Comparison of ENCODE assay signal across 9 cellular contexts in genomic region chr2:112032615-112033457, GRCh38. TPM values are rescaled to one million over a fixed set of nuclear protein-coding genes. Genes with fewer than 3 reads are reported as not detected.
DNase-seq lines count a peak whose midpoint lies in the region; ATAC-seq and TF ChIP-seq lines count a peak whose summit lies in the region.
"Had no signal": no experiment of that assay in that cellular context is flagged by ENCODE, and none has a peak within 500 bp of the region (broad histone marks: within the 10 kb centered on the region; RNA-seq: fewer than 3 reads in every experiment).

No MANE protein-coding gene starts in this region.

- CTCF ChIA-PET in activated CD4-positive, alpha-beta memory T cell treated with anti-CD3 and anti-CD28 coated beads, Interleukin-2, amount 10 ng/mL, durations not matched to agents 7 days and 5 days (lab: Charles Lee) = interaction anchor here (1.2 kb wide), 1 partner anchor 8 kb away, joined by 3 read pairs; no protein-coding TSS in a partner anchor
- CTCF ChIA-PET in CD4-positive, alpha-beta memory T cell (lab: Charles Lee; ENCODE audit: partially characterized antibody) = interaction anchor here (0.5 to 1.1 kb wide), 3 partner anchors 18 to 658 kb away, joined by 3 read pairs; no protein-coding TSS in a partner anchor

- H3K4me3 ChIP-seq in RWPE2 (ENCODE audit: severe bottlenecking) (no peak overlapping the region), retinal pigment epithelial cell (ENCODE audit: low read length) (no peak overlapping the region)
- H3K4me3 ChIP-seq in CD4-positive, alpha-beta memory T cell (ENCODE audit: low read length in 2 of 2) = no peak overlapping the region

- TF ChIP-seq CTCF in GM13976 (IDR thresholded peaks at IDR 0.05; ENCODE audit: borderline replicate concordance, control extremely low read depth, extremely low read depth, insufficient read depth, missing control alignments) = peak; percentile 1
- TF ChIP-seq CTCF in RWPE2 (IDR thresholded peaks at IDR 0.05; ENCODE audit: poor library complexity, severe bottlenecking) = peak; percentile 6
- TF ChIP-seq CTCF in retinal pigment epithelial cell (conservative IDR thresholded peaks at IDR 0.05; ENCODE audit: low read depth, low read length) = peak; percentile 18

- peaks cover 7% of the 10 kb centered on the region for H3K27me3 Mint-ChIP-seq in activated CD4-positive, alpha-beta memory T cell treated with anti-CD3 and anti-CD28 coated beads, Interleukin-2, amount 10 ng/mL, durations not matched to agents 7 days and 5 days
- peaks cover 2 to 3% of the 10 kb centered on the region in 2 donors for H3K27me3 Mint-ChIP-seq in CD4-positive, alpha-beta memory T cell

- no peak overlapping the region for H3K27ac Mint-ChIP-seq in activated CD4-positive, alpha-beta memory T cell treated with anti-CD3 and anti-CD28 coated beads, Interleukin-2, amount 10 ng/mL, durations not matched to agents 7 days and 5 days
- H3K27ac Mint-ChIP-seq in CD4-positive, alpha-beta memory T cell = no peak overlapping the region
- H3K27ac Mint-ChIP-seq: activated naive CD4-positive, alpha-beta T cell treated with anti-CD3 and anti-CD28 coated beads, Interleukin-2, amount 10 ng/mL, durations not matched to agents 7 days and 5 days had no signal

- POLR2A ChIA-PET in activated CD4-positive, alpha-beta memory T cell treated with anti-CD3 and anti-CD28 coated beads, Interleukin-2, amount 10 ng/mL, durations not matched to agents 7 days and 5 days (lab: Charles Lee) = no interaction called here
- POLR2A ChIA-PET in CD4-positive, alpha-beta memory T cell (lab: Charles Lee; ENCODE audit: partially characterized antibody) = no interaction called here

- H3K4me1 Mint-ChIP-seq in activated CD4-positive, alpha-beta memory T cell treated with anti-CD3 and anti-CD28 coated beads, Interleukin-2, amount 10 ng/mL, durations not matched to agents 7 days and 5 days = peaks cover 6% of the 10 kb centered on the region
- H3K4me1 Mint-ChIP-seq in CD4-positive, alpha-beta memory T cell = peaks cover 0 to 5% (median 2%) of the 10 kb centered on the region in 4 donors

- H3K36me3 ChIP-seq in RWPE2 (ENCODE audit: low read depth) = no peaks in the 10 kb centered on the region
- H3K36me3 ChIP-seq in CD4-positive, alpha-beta memory T cell (ENCODE audit: insufficient read depth, low read length) = no peaks in the 10 kb centered on the region

- peak overlapping the region; percentile 39 for H3K27ac ChIP-seq in RWPE2 (ENCODE audit: poor library complexity, severe bottlenecking)
- H3K27ac ChIP-seq in CD4-positive, alpha-beta memory T cell (ENCODE audit: low read depth, low read length) = no peak overlapping the region

- no peak overlapping the region for H3K4me3 Mint-ChIP-seq in activated CD4-positive, alpha-beta memory T cell treated with anti-CD3 and anti-CD28 coated beads, Interleukin-2, amount 10 ng/mL, durations not matched to agents 7 days and 5 days
- no peak overlapping the region for H3K4me3 Mint-ChIP-seq in CD4-positive, alpha-beta memory T cell
- H3K4me3 Mint-ChIP-seq: activated naive CD4-positive, alpha-beta T cell treated with anti-CD3 and anti-CD28 coated beads, Interleukin-2, amount 10 ng/mL, durations not matched to agents 7 days and 5 days had no signal

- no peaks in the 10 kb centered on the region for H3K27me3 ChIP-seq in RWPE2 (ENCODE audit: insufficient read depth, poor library complexity, severe bottlenecking)
- H3K27me3 ChIP-seq in CD4-positive, alpha-beta memory T cell (ENCODE audit: insufficient read depth, low read length) = no peaks in the 10 kb centered on the region

- intact Hi-C loops in CD4-positive, alpha-beta memory T cell (cut with micrococcal nuclease) = no loop called here

- H3K9me3 ChIP-seq in RWPE2 (ENCODE audit: severe bottlenecking) = no peaks in the 10 kb centered on the region
- H3K9me3 ChIP-seq in CD4-positive, alpha-beta memory T cell (ENCODE audit: control insufficient read depth in 1 of 2, low read length in 2 of 2) = no peaks in the 10 kb centered on the region

- H3K36me3 Mint-ChIP-seq in activated CD4-positive, alpha-beta memory T cell treated with anti-CD3 and anti-CD28 coated beads, Interleukin-2, amount 10 ng/mL, durations not matched to agents 7 days and 5 days (ENCODE audit: low read depth) = no peaks in the 10 kb centered on the region
- no peaks in the 10 kb centered on the region for H3K36me3 Mint-ChIP-seq in CD4-positive, alpha-beta memory T cell
- H3K36me3 Mint-ChIP-seq: activated naive CD4-positive, alpha-beta T cell treated with anti-CD3 and anti-CD28 coated beads, Interleukin-2, amount 10 ng/mL, durations not matched to agents 7 days and 5 days had no signal

- ATAC-seq in RWPE2 (ENCODE audit: low read depth) = peak; percentile 91

- H3K9me3 Mint-ChIP-seq in activated CD4-positive, alpha-beta memory T cell treated with anti-CD3 and anti-CD28 coated beads, Interleukin-2, amount 10 ng/mL, durations not matched to agents 7 days and 5 days = no peaks in the 10 kb centered on the region
- peaks cover 0 to 19% (median 5%) of the 10 kb centered on the region in 8 donors for H3K9me3 Mint-ChIP-seq in CD4-positive, alpha-beta memory T cell
- H3K9me3 Mint-ChIP-seq: activated naive CD4-positive, alpha-beta T cell treated with anti-CD3 and anti-CD28 coated beads, Interleukin-2, amount 10 ng/mL, durations not matched to agents 7 days and 5 days had no signal

- H3K4me1 ChIP-seq in RWPE2 (ENCODE audit: insufficient read depth, poor library complexity, severe bottlenecking) = peaks cover 21% of the 10 kb centered on the region
- no peaks in the 10 kb centered on the region for H3K4me1 ChIP-seq in CD4-positive, alpha-beta memory T cell (ENCODE audit: insufficient read depth, low read length)

- in situ Hi-C loops in GM13976 (cut with MboI; ENCODE audit: low sequenced_read_pairs, unreplicated experiment) = no loop called here

- DNase-seq in GM13976 (ENCODE audit: low spot score) (no peak), RWPE2 (ENCODE audit: low spot score) (peak; percentile 77), glomerular visceral epithelial cell (ENCODE audit: extremely low spot score) (peak; percentile 87), retinal pigment epithelial cell (ENCODE audit: low read depth) (no peak), iPS-NIHi7 (ENCODE audit: extremely low spot score) (no peak), cerebellum (ENCODE audit: low spot score) (no peak)
- no peak for DNase-seq in activated CD4-positive, alpha-beta memory T cell treated with anti-CD3 and anti-CD28 coated beads, Interleukin-2, amount 10 ng/mL, durations not matched to agents 7 days and 5 days
- no peak for DNase-seq in CD4-positive, alpha-beta memory T cell
- DNase-seq: activated naive CD4-positive, alpha-beta T cell treated with anti-CD3 and anti-CD28 coated beads, Interleukin-2, amount 10 ng/mL, durations not matched to agents 7 days and 5 days had no signal

RNA-seq across cellular contexts. Expression of gene TMEM87B, which starts 22.2 kb away (rescaled TPM):
- total RNA-seq in cerebellum = 11.5 TPM
- 10 to 100 TPM; 23.8 to 24.0 TPM for total RNA-seq in activated CD4-positive, alpha-beta memory T cell treated with anti-CD3 and anti-CD28 coated beads, Interleukin-2, amount 10 ng/mL, durations not matched to agents 7 days and 5 days
- 10 to 100 TPM; 28.6 to 28.7 TPM for total RNA-seq in CD4-positive, alpha-beta memory T cell
- 10 to 100 TPM; 12.5 to 15.1 TPM for polyA plus RNA-seq in CD4-positive, alpha-beta memory T cell

Comparison
In these comparisons a context has a peak if more than half of its experiments do, and no peak if none do; other contexts are left out.
1. DNase-seq: peak in RWPE2 (single experiment) and glomerular visceral epithelial cell (single experiment); none in GM13976 (single experiment), retinal pigment epithelial cell (single experiment), iPS-NIHi7 (single experiment), cerebellum (single experiment), activated CD4-positive, alpha-beta memory T cell treated with anti-CD3 and anti-CD28 coated beads, Interleukin-2, amount 10 ng/mL, durations not matched to agents 7 days and 5 days (single experiment) and CD4-positive, alpha-beta memory T cell (0 of 5).
2. Peak in every context shown above with its lines, with median percentiles within 50 percentile points of each other: CTCF ChIP-seq.